ENCODE assay signal across 11 cellular contexts in genomic region chr18:269480-270090, GRCh38. TPM values are rescaled to one million over a fixed set of nuclear protein-coding genes. Genes with fewer than 3 reads are reported as not detected.
A peak's percentile ranks its signal among the peaks of the same experiment; 100 is the strongest.
DNase-seq lines count a peak whose midpoint lies in the region; ATAC-seq and TF ChIP-seq lines count a peak whose summit lies in the region.
"Had no signal": no experiment of that assay in that cellular context is flagged by ENCODE, and none has a peak within 500 bp of the region (broad histone marks: within the 10 kb centered on the region; RNA-seq: fewer than 3 reads in every experiment).

No MANE protein-coding gene starts in this region.

- H4K20me1 ChIP-seq in HCT116 (ENCODE audit: insufficient read depth) = no peaks in the 10 kb centered on the region

- peaks cover 16 to 47% (median 30%) of the 10 kb centered on the region in 4 donors for H3K4me1 Mint-ChIP-seq in CD4-positive, alpha-beta memory T cell
- peaks cover 31% of the 10 kb centered on the region for H3K4me1 Mint-ChIP-seq in activated CD4-positive, alpha-beta memory T cell treated with anti-CD3 and anti-CD28 coated beads, Interleukin-2, amount 10 ng/mL, durations not matched to agents 7 days and 5 days

- TF ChIP-seq EP300 in tibial nerve (IDR thresholded peaks at IDR 0.05) = no peak

- peaks cover 0 to 5% (median 0%) of the 10 kb centered on the region in 8 donors for H3K9me3 Mint-ChIP-seq in CD4-positive, alpha-beta memory T cell
- H3K9me3 Mint-ChIP-seq in activated CD4-positive, alpha-beta memory T cell treated with anti-CD3 and anti-CD28 coated beads, Interleukin-2, amount 10 ng/mL, durations not matched to agents 7 days and 5 days = no peaks in the 10 kb centered on the region

- TF ChIP-seq RAD21 in HCT116 (IDR thresholded peaks at IDR 0.05; ENCODE audit: low read depth) (no peak), liver (IDR thresholded peaks at IDR 0.05) (no peak)

- 37% methylated on average over 6 of the region's 6 CpGs for WGBS in liver
- WGBS in tibial nerve, 2 donors = 73 to 77% methylated on average over 6 of the region's 6 CpGs

- no peak for DNase-seq in CD4-positive, alpha-beta memory T cell
- DNase-seq in HCT116 (ENCODE audit: low read depth, low spot score) = no peak
- no peak for DNase-seq in activated CD4-positive, alpha-beta memory T cell treated with anti-CD3 and anti-CD28 coated beads, Interleukin-2, amount 10 ng/mL, durations not matched to agents 7 days and 5 days
- DNase-seq in left colon = no peak
- no peak for DNase-seq in posterior vena cava (ENCODE audit: low spot score)
- no peak for DNase-seq in tibial nerve (ENCODE audit: low spot score in 2 of 2)
- no peak for DNase-seq in left cardiac atrium
- DNase-seq: esophagus squamous epithelium, NCI-H345 had no signal

- H3K9ac ChIP-seq in HCT116 (ENCODE audit: low read length) (no peak overlapping the region), liver (ENCODE audit: low read depth in 1 of 2, low read length in 2 of 2) (no peak overlapping the region)

- peaks cover 3% of the 10 kb centered on the region for H3K36me3 ChIP-seq in CD4-positive, alpha-beta memory T cell (ENCODE audit: insufficient read depth, low read length)
- H3K36me3 ChIP-seq in HCT116 (ENCODE audit: control insufficient read depth in 1 of 2, insufficient read depth in 2 of 2, low read length in 2 of 2) (peaks cover 0 to 3% of the 10 kb centered on the region in 2 experiments; a peak in 2 of 4 replicates), liver (ENCODE audit: control insufficient read depth in 4 of 4, insufficient read depth in 3 of 4, low read depth in 1 of 4, low read length in 3 of 4) (peaks cover 0 to 3% (median under 1%) of the 10 kb centered on the region in 4 donors), tibial nerve (peaks cover 0 to 4% (median 0%) of the 10 kb centered on the region in 3 donors)

- peak overlapping the region; percentile 70; the same call in 1 of the 2 replicates for H3K4me2 ChIP-seq in HCT116 (ENCODE audit: low read length)

- BruUV-seq in HCT116 (replicated peaks; lab: Mats Ljungman, UMichigan) = no TSS peak

- H3K4me1 ChIP-seq in CD4-positive, alpha-beta memory T cell (ENCODE audit: insufficient read depth, low read length) = peaks cover 24% of the 10 kb centered on the region
- peaks cover 0 to 3% of the 10 kb centered on the region in 2 experiments; a peak in 1 of 4 replicates for H3K4me1 ChIP-seq in HCT116 (ENCODE audit: control insufficient read depth in 1 of 2, insufficient read depth in 2 of 2, low read length in 2 of 2)
- H3K4me1 ChIP-seq in liver (ENCODE audit: control insufficient read depth in 4 of 4, insufficient read depth in 4 of 4, low read length in 3 of 4) = peaks cover 2 to 22% (median 13%) of the 10 kb centered on the region in 4 donors
- H3K4me1 ChIP-seq in tibial nerve = peaks cover 0 to 29% (median 14%) of the 10 kb centered on the region in 4 donors

- intact Hi-C loops in CD4-positive, alpha-beta memory T cell (cut with micrococcal nuclease) = loop anchor here (2.0 to 10.0 kb wide), 3 partner anchors 345 to 543 kb away; partner anchors contain the start of gene YES1
- intact Hi-C loops in HCT116 (cut with micrococcal nuclease) (loop anchor here (5.0 kb wide), 1 partner anchor 157 kb away; no protein-coding TSS in a partner anchor), left colon (cut with DNase I, micrococcal nuclease) (no loop called here), posterior vena cava (cut with DNase I) (no loop called here), left cardiac atrium (cut with DNase I) (loop anchor here in 1 of 2 donors (10.0 kb wide), 1 partner anchor 565 kb away; no protein-coding TSS in a partner anchor)

- no peak overlapping the region for H3K4me3 ChIP-seq in CD4-positive, alpha-beta memory T cell (ENCODE audit: low read length in 2 of 2)
- H3K4me3 ChIP-seq in HCT116 (replicated peaks in 1 of 2; ENCODE audit: low read depth in 1 of 2, low read length in 2 of 2) (0 out of 4 replicates have a peak overlapping the region, but pooled peaks of 1 of the 2 experiments have one; percentile 78), liver (ENCODE audit: low read depth in 1 of 3, low read length in 3 of 3) (peak overlapping the region in 2 of 3 donors; percentile 77 to 85), tibial nerve (no peak overlapping the region)

- TF ChIP-seq CTCF in HCT116 (IDR thresholded peaks at IDR 0.05 in 2 of 3, conservative IDR thresholded peaks at IDR 0.05 in 1 of 3; ENCODE audit: borderline replicate concordance in 1 of 3, insufficient read depth in 1 of 3, low read depth in 2 of 3, low read length in 2 of 3) = no peak
- no peak for TF ChIP-seq CTCF in liver (IDR thresholded peaks at IDR 0.05; ENCODE audit: low read depth, low read length, missing input control)
- TF ChIP-seq CTCF in tibial nerve (IDR thresholded peaks at IDR 0.05) = no peak

- peak overlapping the region; percentile 52 to 100 (median 95) for H3K4me3 Mint-ChIP-seq in CD4-positive, alpha-beta memory T cell
- H3K4me3 Mint-ChIP-seq in activated CD4-positive, alpha-beta memory T cell treated with anti-CD3 and anti-CD28 coated beads, Interleukin-2, amount 10 ng/mL, durations not matched to agents 7 days and 5 days = peak overlapping the region; percentile 99

- no peaks in the 10 kb centered on the region for H3K27me3 ChIP-seq in CD4-positive, alpha-beta memory T cell (ENCODE audit: insufficient read depth, low read length)
- H3K27me3 ChIP-seq in HCT116 (ENCODE audit: insufficient read depth, low read length) (no peaks in the 10 kb centered on the region), liver (ENCODE audit: control insufficient read depth in 4 of 4, insufficient read depth in 4 of 4, low read length in 3 of 4) (no peaks in the 10 kb centered on the region), tibial nerve (no peaks in the 10 kb centered on the region)
- H3K27me3 ChIP-seq: esophagus squamous epithelium had no signal

- CTCF ChIA-PET in CD4-positive, alpha-beta memory T cell (lab: Charles Lee; ENCODE audit: partially characterized antibody) = no interaction called here
- CTCF ChIA-PET in HCT116 (lab: Charles Lee) = no interaction called here
- CTCF ChIA-PET in activated CD4-positive, alpha-beta memory T cell treated with anti-CD3 and anti-CD28 coated beads, Interleukin-2, amount 10 ng/mL, durations not matched to agents 7 days and 5 days (lab: Charles Lee) = interaction anchor here (1.3 to 2.1 kb wide), 2 partner anchors 8 to 58 kb away, joined by 4 read pairs; no protein-coding TSS in a partner anchor

- peak overlapping the region in 6 of 7 donors; percentile 18 to 99 (median 68) for H3K27ac Mint-ChIP-seq in CD4-positive, alpha-beta memory T cell
- H3K27ac Mint-ChIP-seq in activated CD4-positive, alpha-beta memory T cell treated with anti-CD3 and anti-CD28 coated beads, Interleukin-2, amount 10 ng/mL, durations not matched to agents 7 days and 5 days = no peak overlapping the region

- RAD21 ChIA-PET in HCT116 (lab: Charles Lee; ENCODE audit: low non-redundant PET in 1 of 2, low total read pairs in 2 of 2, uncharacterized antibody in 2 of 2, unreplicated experiment in 2 of 2) = no interaction called here

- no peaks in the 10 kb centered on the region for H3K9me2 ChIP-seq in HCT116 (ENCODE audit: insufficient read depth)

- no peak overlapping the region for H2AFZ ChIP-seq in HCT116 (ENCODE audit: low read depth, low read length, poor library complexity, severe bottlenecking)

- no peaks in the 10 kb centered on the region for H3K27me3 Mint-ChIP-seq in CD4-positive, alpha-beta memory T cell
- no peaks in the 10 kb centered on the region for H3K27me3 Mint-ChIP-seq in activated CD4-positive, alpha-beta memory T cell treated with anti-CD3 and anti-CD28 coated beads, Interleukin-2, amount 10 ng/mL, durations not matched to agents 7 days and 5 days

- no peaks in the 10 kb centered on the region for H3K9me3 ChIP-seq in CD4-positive, alpha-beta memory T cell (ENCODE audit: control insufficient read depth in 1 of 2, low read length in 2 of 2)
- H3K9me3 ChIP-seq in HCT116 (ENCODE audit: control insufficient read depth in 1 of 2, insufficient read depth in 1 of 2, low read depth in 1 of 2, low read length in 2 of 2) (no peaks in the 10 kb centered on the region), liver (ENCODE audit: control insufficient read depth in 4 of 4, low read length in 3 of 4) (no peaks in the 10 kb centered on the region), tibial nerve (no peaks in the 10 kb centered on the region)
- H3K9me3 ChIP-seq: esophagus squamous epithelium, thoracic aorta had no signal

- H3K27ac ChIP-seq in CD4-positive, alpha-beta memory T cell (ENCODE audit: low read depth, low read length) = no peak overlapping the region
- H3K27ac ChIP-seq in HCT116 (ENCODE audit: low read depth, low read length) (no peak overlapping the region), liver (ENCODE audit: low read depth in 1 of 2, low read length in 2 of 2) (no peak overlapping the region), tibial nerve (no peak overlapping the region)
- H3K27ac ChIP-seq: thoracic aorta had no signal

- no peak for ATAC-seq in HCT116
- no peak for ATAC-seq in left colon
- ATAC-seq in left cardiac atrium = no peak

- TF ChIP-seq POLR2A in HCT116 (IDR thresholded peaks at IDR 0.05; ENCODE audit: borderline replicate concordance, extremely low read depth, insufficient read depth, insufficient read length) (no peak), tibial nerve (IDR thresholded peaks at IDR 0.05) (no peak)

- H3K79me2 ChIP-seq in HCT116 (ENCODE audit: insufficient read depth, low read length) = peaks cover 30% of the 10 kb centered on the region

- H3K36me3 Mint-ChIP-seq in CD4-positive, alpha-beta memory T cell = peaks cover 4 to 24% of the 10 kb centered on the region in 2 donors
- H3K36me3 Mint-ChIP-seq in activated CD4-positive, alpha-beta memory T cell treated with anti-CD3 and anti-CD28 coated beads, Interleukin-2, amount 10 ng/mL, durations not matched to agents 7 days and 5 days (ENCODE audit: low read depth) = peaks cover 18% of the 10 kb centered on the region

- POLR2A ChIA-PET in CD4-positive, alpha-beta memory T cell (lab: Charles Lee; ENCODE audit: partially characterized antibody) = no interaction called here
- POLR2A ChIA-PET in HCT116 (lab: Charles Lee) = no interaction called here
- POLR2A ChIA-PET in activated CD4-positive, alpha-beta memory T cell treated with anti-CD3 and anti-CD28 coated beads, Interleukin-2, amount 10 ng/mL, durations not matched to agents 7 days and 5 days (lab: Charles Lee) = interaction anchor here (1.1 to 2.7 kb wide), 4 partner anchors 14 to 388 kb away, joined by 3 to 47 read pairs (median 23); partner anchors contain the start of genes TYMS and USP14

RNA-seq across cellular contexts. Expression of gene THOC1, which starts 1.7 kb away (rescaled TPM):
- 10 to 100 TPM; 65.9 to 69.9 TPM for total RNA-seq in CD4-positive, alpha-beta memory T cell
- polyA plus RNA-seq in CD4-positive, alpha-beta memory T cell = 10 to 100 TPM; 15.2 to 19.0 TPM
- 26.0 TPM for total RNA-seq in HCT116 (2021; ENCODE audit: unreplicated experiment)
- 10.9 and 11.9 TPM in 2 replicates for polyA plus RNA-seq in HCT116 (2012)
- 10 to 100 TPM; 42.2 to 43.1 TPM for total RNA-seq in activated CD4-positive, alpha-beta memory T cell treated with anti-CD3 and anti-CD28 coated beads, Interleukin-2, amount 10 ng/mL, durations not matched to agents 7 days and 5 days
- total RNA-seq in liver = 10 to 100 TPM; 30.4 to 30.5 TPM
- 10 to 100 TPM in 1 of 2 donors, 1 to 10 TPM in 1; 5.2 to 13.5 TPM for polyA plus RNA-seq in liver
- 10 to 100 TPM; 18.6 to 22.9 TPM for total RNA-seq in left colon
- 10 to 100 TPM; 25.9 to 26.4 TPM for total RNA-seq in posterior vena cava
- 10 to 100 TPM; 43.3 to 53.4 (median 50.7) TPM for total RNA-seq in tibial nerve
- 10 to 100 TPM; 16.6 to 17.3 TPM for total RNA-seq in left cardiac atrium

Comparison
In these comparisons a context has a peak if more than half of its experiments do, and no peak if none do; other contexts are left out.
1. H3K4me3 ChIP-seq: peak in liver (2 of 3); none in CD4-positive, alpha-beta memory T cell (0 of 2) and tibial nerve (0 of 4).
2. intact Hi-C loops: an anchor here in CD4-positive, alpha-beta memory T cell (2.0 to 10.0 kb wide) and HCT116 (5.0 kb wide); none called in left colon and posterior vena cava.